11 cellular contexts compared by ENCODE assay signal in genomic region chr12:1911598-1912575, GRCh38. TPM values are rescaled to one million over a fixed set of nuclear protein-coding genes. Genes with fewer than 3 reads are reported as not detected.
DNase-seq lines count a peak whose midpoint lies in the region; ATAC-seq and FAIRE-seq lines count a peak whose summit lies in the region.
"Had no signal": no experiment of that assay in that cellular context is flagged by ENCODE, and none has a peak within 500 bp of the region (broad histone marks: within the 10 kb centered on the region; RNA-seq: fewer than 3 reads in every experiment).

No MANE protein-coding gene starts in this region.

- peak; percentile 32 for DNase-seq in NCI-H146 (lab: John Stamatoyannopoulos, UW)
- no peak for DNase-seq in NCI-H146 treated with DMSO at 0.1 percent for 48 hours (lab: John Stamatoyannopoulos, UW; ENCODE audit: unreplicated experiment)
- DNase-seq in HTR-8/SVneo (ENCODE audit: insufficient read length, low spot score), result no peak
- DNase-seq in SHP77 treated with DMSO at 0.1 percent for 48 hours (lab: John Stamatoyannopoulos, UW), result peak; percentile 38
- DNase-seq in posterior vena cava (ENCODE audit: low spot score), result peak; percentile 64
- DNase-seq in NCI-H226, result no peak
- DNase-seq in NCI-H1694 treated with DMSO at 0.1 percent for 48 hours (lab: John Stamatoyannopoulos, UW), result no peak
- DNase-seq: activated gamma-delta T cell treated with Interleukin-2 at 50 U/mL for 16 hours, left ventricle myocardium inferior, thyroid gland had no signal

- no peak for ATAC-seq in HG03521 (IDR thresholded peaks at IDR 0.05; ENCODE audit: unreplicated experiment)

- intact Hi-C loops in posterior vena cava (cut with DNase I), result no loop called here

- peak; percentile 49 for FAIRE-seq in HTR-8/SVneo (lab: Jason Lieb, UNC)

RNA-seq across cellular contexts. Expression of gene CACNA2D4, which starts 6.6 kb away (rescaled TPM):
- total RNA-seq in posterior vena cava, result 1 to 10 TPM; 5.9 to 7.3 TPM

Comparison
In these comparisons a context has a peak if more than half of its experiments do, and no peak if none do; other contexts are left out.
1. DNase-seq: peak in NCI-H146 (single experiment), SHP77 treated with DMSO at 0.1 percent for 48 hours (single experiment) and posterior vena cava (single experiment); none in NCI-H146 treated with DMSO at 0.1 percent for 48 hours (single experiment), HTR-8/SVneo (single experiment), NCI-H226 (single experiment) and NCI-H1694 treated with DMSO at 0.1 percent for 48 hours (single experiment).